ENCODE assay signal across 7 cellular contexts in the genomic region with DNA sequence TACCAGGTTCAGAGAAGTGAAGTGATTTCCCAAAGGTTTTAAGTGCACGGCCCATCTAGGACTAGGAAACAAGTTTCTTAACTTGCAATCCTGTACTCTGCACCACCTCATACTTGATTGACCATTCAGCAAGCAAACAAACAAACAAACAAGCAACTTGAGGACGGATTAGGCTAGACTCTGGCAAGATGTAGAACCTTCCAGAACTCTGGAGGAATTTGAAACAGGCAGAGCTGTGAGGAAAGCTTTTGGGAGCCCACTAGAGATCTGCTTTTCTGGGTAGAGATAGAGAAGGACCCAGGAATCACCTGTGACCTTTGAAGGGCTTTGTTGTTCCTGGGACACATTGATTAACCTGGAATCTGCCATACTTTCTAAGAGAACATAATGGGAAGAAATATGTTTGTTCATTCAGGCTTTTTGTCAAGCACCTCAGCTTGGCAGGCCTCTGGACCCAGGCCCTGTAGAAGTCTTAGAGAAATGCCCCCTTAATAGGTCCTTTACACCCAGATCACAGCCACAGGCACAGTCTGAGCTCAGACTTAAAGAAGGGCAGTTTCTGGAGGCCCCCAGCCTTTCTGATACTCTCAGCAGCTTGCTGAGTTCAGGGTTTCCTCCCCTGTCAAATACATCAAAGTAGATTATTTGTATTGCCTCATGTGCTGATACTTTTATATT. TPM values are rescaled to one million over a fixed set of nuclear protein-coding genes. Genes with fewer than 3 reads are reported as not detected.
DNase-seq lines count a peak whose midpoint lies in the region; ATAC-seq and TF ChIP-seq lines count a peak whose summit lies in the region.

No MANE protein-coding gene starts in this region.

- DNase-seq in H9, result no peak
- DNase-seq in WTC11 (ENCODE audit: low spot score), result no peak
- DNase-seq in stimulated activated naive CD8-positive, alpha-beta T cell treated with anti-CD3 and anti-CD28 coated beads, Interleukin-15, amount 100 ng/mL, for 72 hours, result no peak
- no peak for DNase-seq in NCI-H1930 (lab: John Stamatoyannopoulos, UW)
- DNase-seq in dermis blood vessel endothelial cell, result no peak
- DNase-seq in GM13977 (ENCODE audit: low spot score), result no peak

- H3K4me1 ChIP-seq in H9 (ENCODE audit: insufficient read depth, low read length) (peaks cover 7% of the 10 kb centered on the region), iPS-15b (ENCODE audit: control insufficient read depth, insufficient read depth, low read length) (peaks cover 5% of the 10 kb centered on the region)

- no peaks in the 10 kb centered on the region for H4K20me1 ChIP-seq in H9 (ENCODE audit: control insufficient read depth, insufficient read depth, insufficient read length)

- H2BK20ac ChIP-seq in H9 (ENCODE audit: low read depth, low read length, poor library complexity, severe bottlenecking), result no peak overlapping the region

- no peak overlapping the region for H2BK120ac ChIP-seq in H9 (ENCODE audit: low read depth, low read length, poor library complexity, severe bottlenecking)

- TF ChIP-seq CTCF in H9 (conservative IDR thresholded peaks at IDR 0.05), result no peak
- no peak for TF ChIP-seq CTCF in WTC11 (IDR thresholded peaks at IDR 0.05)
- no peak for TF ChIP-seq CTCF in GM13977 (IDR thresholded peaks at IDR 0.05; ENCODE audit: extremely low read depth, insufficient read depth, missing control alignments)

- H3K27me3 Mint-ChIP-seq in H9 (ENCODE audit: low read depth) (peaks cover 13% of the 10 kb centered on the region), WTC11 (ENCODE audit: low read depth) (peaks cover 25% of the 10 kb centered on the region)
- no peaks in the 10 kb centered on the region for H3K27me3 Mint-ChIP-seq in stimulated activated naive CD8-positive, alpha-beta T cell treated with anti-CD3 and anti-CD28 coated beads, Interleukin-15, amount 100 ng/mL, for 72 hours

- no peak overlapping the region for H3K4ac ChIP-seq in H9 (ENCODE audit: low read depth, low read length)

- no peak overlapping the region for H2BK12ac ChIP-seq in H9 (ENCODE audit: insufficient read length, low read depth, low read length)

- H4K5ac ChIP-seq in H9 (ENCODE audit: insufficient read length, low read depth, low read length), result peak overlapping the region; percentile 99

- peak overlapping the region; percentile 100; the same call in 1 of the 2 replicates for H3K14ac ChIP-seq in H9 (ENCODE audit: insufficient read depth, low read length)

- H3K23ac ChIP-seq in H9 (ENCODE audit: insufficient read length, low read depth, low read length), result no peak overlapping the region

- H3K4me3 Mint-ChIP-seq in H9 (peak overlapping the region; percentile 84 to 94), WTC11 (peak overlapping the region; percentile 93)
- peak overlapping the region; percentile 81 to 98 for H3K4me3 Mint-ChIP-seq in stimulated activated naive CD8-positive, alpha-beta T cell treated with anti-CD3 and anti-CD28 coated beads, Interleukin-15, amount 100 ng/mL, for 72 hours

- no peak overlapping the region for H2AFZ ChIP-seq in H9 (ENCODE audit: low read length)

- no peaks in the 10 kb centered on the region for H3K79me1 ChIP-seq in H9 (ENCODE audit: insufficient read depth, low read depth, low read length, poor library complexity, severe bottlenecking)

- CTCF ChIA-PET in WTC11 (lab: Charles Lee), result interaction anchor here (1.2 to 3.1 kb wide), 2 partner anchors 12 to 51 kb away, joined by 5 to 15 read pairs; partner anchors contain the start of genes ASB8 and PFKM

- H3K4me2 ChIP-seq in H9 (ENCODE audit: insufficient read depth, insufficient read length, low read length), result peak overlapping the region; percentile 96

- no CpG with 5 or more reads among the region's 2 CpGs for WGBS in H9 (ENCODE audit: extremely low coverage, insufficient read length, low lambda C conversion rate)

- H3K4me3 ChIP-seq in iPS-15b (ENCODE audit: low read depth, low read length), result peak overlapping the region; percentile 73

- no peaks in the 10 kb centered on the region for H3K36me3 Mint-ChIP-seq in H9 (ENCODE audit: insufficient read depth in 1 of 3, low read depth in 3 of 3)
- no peaks in the 10 kb centered on the region for H3K36me3 Mint-ChIP-seq in WTC11

- no peaks in the 10 kb centered on the region for H3K27me3 ChIP-seq in H9 (ENCODE audit: insufficient read depth, low read length)
- peaks cover 8% of the 10 kb centered on the region for H3K27me3 ChIP-seq in iPS-15b (ENCODE audit: control insufficient read depth, insufficient read depth, low read length)

- peaks cover 3% of the 10 kb centered on the region; the same call in 1 of the 2 replicates for H3K79me2 ChIP-seq in H9 (ENCODE audit: insufficient read depth, low read length)

- in situ Hi-C loops in GM13977 (cut with MboI; ENCODE audit: low pct_unique_long_range_greater_than_20kb, low sequenced_read_pairs, unreplicated experiment), result no loop called here

- peak overlapping the region; percentile 95 for H3T11ph ChIP-seq in H9 (ENCODE audit: low read length)

- peak overlapping the region; percentile 99 for H3K27ac ChIP-seq in H9 (ENCODE audit: insufficient read length, low read depth, low read length)

- peak overlapping the region; percentile 100 for H3K18ac ChIP-seq in H9 (ENCODE audit: insufficient read length, low read depth, low read length)

- H3K27ac Mint-ChIP-seq in H9, result peak overlapping the region; percentile 99 to 100 (median 99)
- H3K27ac Mint-ChIP-seq in WTC11, result peak overlapping the region; percentile 98
- H3K27ac Mint-ChIP-seq in stimulated activated naive CD8-positive, alpha-beta T cell treated with anti-CD3 and anti-CD28 coated beads, Interleukin-15, amount 100 ng/mL, for 72 hours, result peak overlapping the region; percentile 98

- H3K4me1 Mint-ChIP-seq in H9 (peaks cover 16 to 18% of the 10 kb centered on the region in 2 experiments), WTC11 (peaks cover 16% of the 10 kb centered on the region)
- peaks cover 53% of the 10 kb centered on the region for H3K4me1 Mint-ChIP-seq in stimulated activated naive CD8-positive, alpha-beta T cell treated with anti-CD3 and anti-CD28 coated beads, Interleukin-15, amount 100 ng/mL, for 72 hours

- no peak overlapping the region for H2BK5ac ChIP-seq in H9 (ENCODE audit: insufficient read length, low read length)

- peak overlapping the region; percentile 67 for H4K8ac ChIP-seq in H9 (replicated peaks; ENCODE audit: insufficient read length, low read depth, low read length)

- H2AK5ac ChIP-seq in H9 (ENCODE audit: insufficient read length, low read length), result no peak overlapping the region

- no peak overlapping the region for H4K91ac ChIP-seq in H9 (ENCODE audit: insufficient read length, low read depth, low read length)

- H3K9me3 Mint-ChIP-seq in H9 (no peaks in the 10 kb centered on the region), WTC11 (no peaks in the 10 kb centered on the region)
- no peaks in the 10 kb centered on the region for H3K9me3 Mint-ChIP-seq in stimulated activated naive CD8-positive, alpha-beta T cell treated with anti-CD3 and anti-CD28 coated beads, Interleukin-15, amount 100 ng/mL, for 72 hours

- peak overlapping the region; percentile 89 for H3K56ac ChIP-seq in H9 (ENCODE audit: insufficient read length, low read depth, low read length)

- H3K9me3 ChIP-seq in H9 (ENCODE audit: control insufficient read depth, low read depth, low read length) (no peaks in the 10 kb centered on the region), iPS-15b (ENCODE audit: control insufficient read depth, insufficient read depth, low read length) (no peaks in the 10 kb centered on the region)

- no peaks in the 10 kb centered on the region for H3K36me3 ChIP-seq in iPS-15b (ENCODE audit: control insufficient read depth, insufficient read depth, low read length)

- POLR2A ChIA-PET in WTC11 (lab: Charles Lee), result interaction anchor here (3.2 kb wide), 1 partner anchor 12 kb away, joined by 16 read pairs; the partner anchor contains the start of gene PFKM

- ATAC-seq in WTC11, result no peak
- no peak for ATAC-seq in stimulated activated naive CD8-positive, alpha-beta T cell treated with anti-CD3 and anti-CD28 coated beads, Interleukin-15, amount 100 ng/mL, for 72 hours

- H3K9ac ChIP-seq in H9 (ENCODE audit: extremely low read depth, insufficient read length, low read length) (peak overlapping the region; percentile 98), iPS-15b (ENCODE audit: low read depth, low read length) (peak overlapping the region; percentile 86)

- no peak overlapping the region for H2BK15ac ChIP-seq in H9 (ENCODE audit: low read depth, low read length)

- H3K23me2 ChIP-seq in H9 (ENCODE audit: insufficient read length, low read depth, low read length, poor library complexity, severe bottlenecking), result peaks cover 6% of the 10 kb centered on the region

TF ChIP-seq in WTC11, 78 proteins besides CTCF, POLR2A, EP300 and RAD21:
- TF ChIP-seq SMAD3 (CRISPR knock-in tag; IDR thresholded peaks at IDR 0.05; ENCODE audit: borderline replicate concordance) (no peak), RORB (CRISPR knock-in tag; IDR thresholded peaks at IDR 0.05) (no peak)

RNA-seq across cellular contexts. Expression of gene SENP1, which starts 0.8 kb away (rescaled TPM):
- total RNA-seq in H9 (2021) (28.8 and 30.1 TPM in 2 replicates), WTC11 (2021) (20.4 to 23.3 TPM (median 21.3 TPM) in 3 replicates), dermis blood vessel endothelial cell (15.1 and 15.7 TPM in 2 replicates)

RNA-seq across cellular contexts. Expression of gene PFKM, which starts 12.5 kb away (rescaled TPM):
- total RNA-seq in H9 (2021) (92.4 and 105 TPM in 2 replicates), WTC11 (2021) (99.3 to 109 TPM (median 108 TPM) in 3 replicates), dermis blood vessel endothelial cell (57.0 and 70.2 TPM in 2 replicates)

RNA-seq across cellular contexts. Expression of gene ASB8, which starts 50.6 kb away (rescaled TPM):
- total RNA-seq in H9 (2021) (8.9 and 10.9 TPM in 2 replicates), WTC11 (2021) (7.4 to 11.3 TPM (median 8.8 TPM) in 3 replicates), dermis blood vessel endothelial cell (18.2 and 24.0 TPM in 2 replicates)
